In genomic region chr7:100604078-100604975, GRCh38 we compare ENCODE assay signal across 1 cellular context.
TF ChIP-seq lines count a peak whose summit lies in the region.

No MANE protein-coding gene starts in this region.

TF ChIP-seq in H1, 55 proteins besides CTCF, POLR2A, EP300 and RAD21:
- TF ChIP-seq RNF2 (IDR thresholded peaks at IDR 0.05; ENCODE audit: borderline replicate concordance, low read depth, low read length, missing control alignments, poor library complexity, severe bottlenecking) (no peak), KDM4A (IDR thresholded peaks at IDR 0.05; ENCODE audit: low read depth, low read length, severe bottlenecking) (peak; percentile 78), MAX (IDR thresholded peaks at IDR 0.05) (peak; percentile 17; the same call in 1 of the 2 replicates), CREB1 (IDR thresholded peaks at IDR 0.05) (peak; percentile 82), ASH2L (IDR thresholded peaks at IDR 0.05; ENCODE audit: low read length) (peak; percentile 59), TBP (IDR thresholded peaks at IDR 0.05; ENCODE audit: low read depth, low read length) (peak; percentile 49), ATF2 (IDR thresholded peaks at IDR 0.05; ENCODE audit: low read length) (no peak), PHF8 (conservative IDR thresholded peaks at IDR 0.05; ENCODE audit: low read depth, low read length) (peak; percentile 34; the same call in 1 of the 2 replicates), TAF1 (IDR thresholded peaks at IDR 0.05; ENCODE audit: low read depth, low read length) (peak; percentile 70), POLR2AphosphoS5 (IDR thresholded peaks at IDR 0.05; ENCODE audit: low read depth, low read length) (peak; percentile 81; the same call in 1 of the 2 replicates)
